In genomic region chr15:68802373-68802772, GRCh38 we compare ENCODE assay signal across 1 cellular context.
TF ChIP-seq lines count a peak whose summit lies in the region.

No MANE protein-coding gene starts in this region.

TF ChIP-seq in HEK293T, 16 proteins besides CTCF, POLR2A, EP300 and RAD21:
- TF ChIP-seq L3MBTL2 (conservative IDR thresholded peaks at IDR 0.05): no peak
- TF ChIP-seq NFRKB (IDR thresholded peaks at IDR 0.05): no peak
